Comparison of ENCODE assay signal across 1 cellular context in the genomic region with DNA sequence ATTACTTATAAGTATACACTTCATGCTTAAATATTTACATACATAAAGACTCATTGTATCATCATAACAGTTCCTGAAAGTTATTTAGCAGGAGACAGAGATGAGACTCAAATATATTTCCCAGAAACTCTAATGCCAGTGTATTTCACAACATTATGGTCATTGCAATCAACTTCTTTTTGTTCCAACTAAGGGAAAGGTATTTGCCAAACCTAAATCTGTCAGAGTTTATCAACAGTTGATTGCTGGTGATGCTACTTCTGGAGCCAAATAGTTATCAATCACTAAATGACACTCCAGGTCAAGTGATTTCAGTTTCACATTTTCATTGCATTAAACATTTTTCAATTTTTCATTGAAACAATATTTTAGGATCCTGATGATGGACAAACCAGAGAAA.
A peak's percentile ranks its signal among the peaks of the same experiment; 100 is the strongest.
TF ChIP-seq lines count a peak whose summit lies in the region.

No MANE protein-coding gene starts in this region.

TF ChIP-seq in liver, 16 proteins besides CTCF, POLR2A, EP300 and RAD21 (continued from another document):
- TF ChIP-seq, protein P1, sequence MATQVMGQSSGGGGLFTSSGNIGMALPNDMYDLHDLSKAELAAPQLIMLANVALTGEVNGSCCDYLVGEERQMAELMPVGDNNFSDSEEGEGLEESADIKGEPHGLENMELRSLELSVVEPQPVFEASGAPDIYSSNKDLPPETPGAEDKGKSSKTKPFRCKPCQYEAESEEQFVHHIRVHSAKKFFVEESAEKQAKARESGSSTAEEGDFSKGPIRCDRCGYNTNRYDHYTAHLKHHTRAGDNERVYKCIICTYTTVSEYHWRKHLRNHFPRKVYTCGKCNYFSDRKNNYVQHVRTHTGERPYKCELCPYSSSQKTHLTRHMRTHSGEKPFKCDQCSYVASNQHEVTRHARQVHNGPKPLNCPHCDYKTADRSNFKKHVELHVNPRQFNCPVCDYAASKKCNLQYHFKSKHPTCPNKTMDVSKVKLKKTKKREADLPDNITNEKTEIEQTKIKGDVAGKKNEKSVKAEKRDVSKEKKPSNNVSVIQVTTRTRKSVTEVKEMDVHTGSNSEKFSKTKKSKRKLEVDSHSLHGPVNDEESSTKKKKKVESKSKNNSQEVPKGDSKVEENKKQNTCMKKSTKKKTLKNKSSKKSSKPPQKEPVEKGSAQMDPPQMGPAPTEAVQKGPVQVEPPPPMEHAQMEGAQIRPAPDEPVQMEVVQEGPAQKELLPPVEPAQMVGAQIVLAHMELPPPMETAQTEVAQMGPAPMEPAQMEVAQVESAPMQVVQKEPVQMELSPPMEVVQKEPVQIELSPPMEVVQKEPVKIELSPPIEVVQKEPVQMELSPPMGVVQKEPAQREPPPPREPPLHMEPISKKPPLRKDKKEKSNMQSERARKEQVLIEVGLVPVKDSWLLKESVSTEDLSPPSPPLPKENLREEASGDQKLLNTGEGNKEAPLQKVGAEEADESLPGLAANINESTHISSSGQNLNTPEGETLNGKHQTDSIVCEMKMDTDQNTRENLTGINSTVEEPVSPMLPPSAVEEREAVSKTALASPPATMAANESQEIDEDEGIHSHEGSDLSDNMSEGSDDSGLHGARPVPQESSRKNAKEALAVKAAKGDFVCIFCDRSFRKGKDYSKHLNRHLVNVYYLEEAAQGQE (IDR thresholded peaks at IDR 0.05) = peak; percentile 13
- TF ChIP-seq FOXA2 (IDR thresholded peaks at IDR 0.05) (peak; percentile 37), SP1 (IDR thresholded peaks at IDR 0.05) (peak; percentile 82), EGR1 (IDR thresholded peaks at IDR 0.05; ENCODE audit: low read depth in 2 of 2) (no peak), HNF4G (IDR thresholded peaks at IDR 0.05) (peak; percentile 8), JUND (IDR thresholded peaks at IDR 0.05) (peak; percentile 32 to 34), GABPA (IDR thresholded peaks at IDR 0.05 in 1 of 2, conservative IDR thresholded peaks at IDR 0.05 in 1 of 2) (no peak), YY1 (IDR thresholded peaks at IDR 0.05) (no peak), TAF1 (conservative IDR thresholded peaks at IDR 0.05) (no peak), NR2F2 (IDR thresholded peaks at IDR 0.05) (no peak), FOXA1 (IDR thresholded peaks at IDR 0.05) (peak; percentile 27), RXRA (IDR thresholded peaks at IDR 0.05) (peak; percentile 88 to 91)
- TF ChIP-seq, protein P2, sequence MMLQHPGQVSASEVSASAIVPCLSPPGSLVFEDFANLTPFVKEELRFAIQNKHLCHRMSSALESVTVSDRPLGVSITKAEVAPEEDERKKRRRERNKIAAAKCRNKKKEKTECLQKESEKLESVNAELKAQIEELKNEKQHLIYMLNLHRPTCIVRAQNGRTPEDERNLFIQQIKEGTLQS (IDR thresholded peaks at IDR 0.05) = peak; percentile 18
- TF ChIP-seq, protein P3, sequence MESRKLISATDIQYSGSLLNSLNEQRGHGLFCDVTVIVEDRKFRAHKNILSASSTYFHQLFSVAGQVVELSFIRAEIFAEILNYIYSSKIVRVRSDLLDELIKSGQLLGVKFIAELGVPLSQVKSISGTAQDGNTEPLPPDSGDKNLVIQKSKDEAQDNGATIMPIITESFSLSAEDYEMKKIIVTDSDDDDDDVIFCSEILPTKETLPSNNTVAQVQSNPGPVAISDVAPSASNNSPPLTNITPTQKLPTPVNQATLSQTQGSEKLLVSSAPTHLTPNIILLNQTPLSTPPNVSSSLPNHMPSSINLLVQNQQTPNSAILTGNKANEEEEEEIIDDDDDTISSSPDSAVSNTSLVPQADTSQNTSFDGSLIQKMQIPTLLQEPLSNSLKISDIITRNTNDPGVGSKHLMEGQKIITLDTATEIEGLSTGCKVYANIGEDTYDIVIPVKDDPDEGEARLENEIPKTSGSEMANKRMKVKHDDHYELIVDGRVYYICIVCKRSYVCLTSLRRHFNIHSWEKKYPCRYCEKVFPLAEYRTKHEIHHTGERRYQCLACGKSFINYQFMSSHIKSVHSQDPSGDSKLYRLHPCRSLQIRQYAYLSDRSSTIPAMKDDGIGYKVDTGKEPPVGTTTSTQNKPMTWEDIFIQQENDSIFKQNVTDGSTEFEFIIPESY (IDR thresholded peaks at IDR 0.05) = peak; percentile 17
- TF ChIP-seq, protein P4, sequence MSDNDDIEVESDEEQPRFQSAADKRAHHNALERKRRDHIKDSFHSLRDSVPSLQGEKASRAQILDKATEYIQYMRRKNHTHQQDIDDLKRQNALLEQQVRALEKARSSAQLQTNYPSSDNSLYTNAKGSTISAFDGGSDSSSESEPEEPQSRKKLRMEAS (IDR thresholded peaks at IDR 0.05) = peak; percentile 15
